In the genomic region with DNA sequence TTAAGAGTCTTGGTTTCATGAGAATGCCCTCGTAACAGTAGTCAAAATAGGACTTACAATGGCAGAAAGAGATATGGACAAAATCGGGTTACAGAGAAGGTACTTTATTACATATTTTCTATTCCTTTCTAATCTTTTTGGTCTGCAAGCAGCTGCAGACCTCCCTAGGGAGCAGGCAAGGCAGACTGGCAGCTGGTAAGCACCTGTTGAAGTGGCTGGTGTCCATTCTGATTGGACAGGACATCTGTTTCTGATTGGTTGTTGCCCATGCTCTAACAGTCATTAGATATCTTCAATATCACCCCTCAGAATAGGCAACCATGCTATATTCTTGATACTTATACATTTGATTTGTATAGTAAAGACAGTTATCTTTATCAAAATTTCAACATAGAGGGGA, we compare ENCODE assay signal across 26 cellular contexts.
DNase-seq lines count a peak whose midpoint lies in the region; ATAC-seq and TF ChIP-seq lines count a peak whose summit lies in the region.
"Had no signal": no experiment of that assay in that cellular context is flagged by ENCODE, and none has a peak within 500 bp of the region (broad histone marks: within the 10 kb centered on the region; RNA-seq: fewer than 3 reads in every experiment).

No MANE protein-coding gene starts in this region.

- H3K36me3 ChIP-seq in OCI-LY3 (replicated peaks; ENCODE audit: low read depth, low read length) = no peaks in the 10 kb centered on the region
- H3K36me3 ChIP-seq in left lung = no peaks in the 10 kb centered on the region
- H3K36me3 ChIP-seq: esophagus squamous epithelium had no signal

- H3K4me1 ChIP-seq in OCI-LY3 (ENCODE audit: low read length) (peaks cover 34% of the 10 kb centered on the region), left lung (no peaks in the 10 kb centered on the region)
- H3K4me1 ChIP-seq: esophagus squamous epithelium, parathyroid adenoma had no signal

- H4K20me1 ChIP-seq in OCI-LY3 (ENCODE audit: insufficient read depth, low read length) = no peaks in the 10 kb centered on the region

- no peak overlapping the region for H2AFZ ChIP-seq in OCI-LY3 (ENCODE audit: low read depth, low read length)
- H2AFZ ChIP-seq: hepatocyte, parathyroid adenoma had no signal

- no peaks in the 10 kb centered on the region for H3K27me3 ChIP-seq in OCI-LY3 (ENCODE audit: low read depth, low read length)
- H3K27me3 ChIP-seq in left lung = no peaks in the 10 kb centered on the region
- H3K27me3 ChIP-seq: esophagus squamous epithelium, hepatocyte had no signal

- H3K27ac ChIP-seq in OCI-LY3 (ENCODE audit: low read length) (no peak overlapping the region), left lung (no peak overlapping the region)
- H3K27ac ChIP-seq: C4-2B, esophagus squamous epithelium, hepatocyte, parathyroid adenoma had no signal

- H3K9me3 ChIP-seq in OCI-LY3 (ENCODE audit: insufficient read depth, low read length) = no peaks in the 10 kb centered on the region
- H3K9me3 ChIP-seq in left lung = no peaks in the 10 kb centered on the region
- H3K9me3 ChIP-seq: esophagus squamous epithelium had no signal

- no peak for TF ChIP-seq CTCF in OCI-LY3 (IDR thresholded peaks at IDR 0.05; ENCODE audit: low read depth, low read length)
- TF ChIP-seq CTCF in left lung (IDR thresholded peaks at IDR 0.05) = no peak

- no peak for ATAC-seq in left lung
- ATAC-seq: K562; Panc1; right cardiac atrium; stimulated activated effector memory CD8-positive, alpha-beta T cell treated with anti-CD3 and anti-CD28 coated beads, Interleukin-12 subunit alpha, Interleukin-12 subunit beta, amount 100 ng/mL, for 72 hours had no signal

- no peak overlapping the region for H3K4me3 ChIP-seq in OCI-LY3 (ENCODE audit: low read length)
- no peak overlapping the region for H3K4me3 ChIP-seq in left lung
- H3K4me3 ChIP-seq: esophagus squamous epithelium, hepatocyte, K562 had no signal

- intact Hi-C loops in left lung (cut with DNase I) = no loop called here

- H3K79me2 ChIP-seq in OCI-LY3 (ENCODE audit: low read length) = no peaks in the 10 kb centered on the region
- H3K79me2 ChIP-seq: hepatocyte, parathyroid adenoma had no signal

- H3K4me2 ChIP-seq in OCI-LY3 (ENCODE audit: low read length) = peak overlapping the region; percentile 49
- H3K4me2 ChIP-seq: hepatocyte had no signal

- H3K9ac ChIP-seq in OCI-LY3 (ENCODE audit: low read length) = no peak overlapping the region
- H3K9ac ChIP-seq: parathyroid adenoma had no signal

- DNase-seq in NCI-H82 (lab: John Stamatoyannopoulos, UW) (peak; percentile 12), NCI-H82 treated with DMSO at 0.1 percent for 48 hours (lab: John Stamatoyannopoulos, UW; ENCODE audit: unreplicated experiment) (no peak), MV-4-11 (lab: John Stamatoyannopoulos, UW) (peak; percentile 10), retina (no peak), left lung (no peak), 8988T (no peak)
- DNase-seq: activated CD4-positive, alpha-beta T cell treated with anti-CD3 and anti-CD28 coated beads, Interleukin-2, amount 10 ng/mL, durations not matched to agents 24 days and 14 days; activated effector memory CD4-positive, alpha-beta T cell treated with anti-CD3 and anti-CD28 coated beads, Interleukin-2, amount 50 U/mL, for 16 hours; activated naive CD8-positive, alpha-beta T cell treated with anti-CD3 and anti-CD28 coated beads, Interleukin-2, amount 10 ng/mL, durations not matched to agents 7 days and 5 days; activated T-cell treated with anti-CD3 and anti-CD28 coated beads, Interleukin-2, amount 50 U/mL, for 1 hour; esophagus squamous epithelium; left cardiac atrium; NCI-H187; right cardiac atrium; SHP77; stimulated activated CD4-positive, alpha-beta T cell treated with anti-CD3 and anti-CD28 coated beads, Interleukin-12 subunit alpha, Interleukin-12 subunit beta, amount 100 ng/mL, for 4 hours; stimulated activated CD4-positive, alpha-beta T cell treated with anti-CD3 and anti-CD28 coated beads, Interleukin-4, amount 100 ng/mL, for 24 hours; T1000; trophoblast cell had no signal

Comparison
In these comparisons a context has a peak if more than half of its experiments do, and no peak if none do; other contexts are left out.
1. DNase-seq: peak in NCI-H82 (single experiment) and MV-4-11 (single experiment); none in NCI-H82 treated with DMSO at 0.1 percent for 48 hours (single experiment), retina (single experiment), left lung (0 of 2) and 8988T (single experiment).